In the genomic region with DNA sequence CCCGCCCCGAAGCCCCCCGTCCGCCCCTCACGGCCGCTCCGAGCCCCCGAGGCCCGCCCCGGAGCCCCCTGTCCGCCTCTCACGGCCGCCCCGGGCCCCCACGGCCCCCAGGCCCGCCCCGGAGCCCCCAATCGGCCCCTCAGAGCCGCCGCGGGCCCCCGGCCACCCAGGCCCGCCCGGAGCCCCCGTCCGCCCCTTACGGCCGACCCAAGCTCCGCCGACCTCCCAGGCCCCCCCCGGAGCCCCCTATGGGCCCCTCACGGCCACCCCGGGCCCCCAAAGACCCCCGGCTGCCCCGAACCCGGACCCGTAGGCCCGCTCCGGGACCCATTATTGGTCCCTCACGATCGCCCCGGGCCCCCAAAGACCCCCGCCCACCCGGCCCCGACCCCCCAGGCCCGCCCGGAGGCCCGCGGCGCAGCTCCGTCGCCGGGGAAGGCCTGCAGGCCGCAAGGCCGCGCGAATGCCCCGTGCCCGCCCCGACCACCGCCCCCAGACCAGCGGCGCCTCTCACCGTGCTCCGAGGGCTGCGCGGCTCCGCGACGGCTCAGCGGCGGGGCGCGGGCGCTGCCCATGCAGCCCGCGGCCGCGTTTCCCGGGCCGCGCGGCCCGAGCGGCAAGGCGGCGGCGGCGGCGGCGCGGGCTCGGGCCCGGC, we compare ENCODE assay signal across 8 cellular contexts. TPM values are rescaled to one million over a fixed set of nuclear protein-coding genes. Genes with fewer than 3 reads are reported as not detected.
DNase-seq lines count a peak whose midpoint lies in the region; ATAC-seq and TF ChIP-seq lines count a peak whose summit lies in the region.

No MANE protein-coding gene starts in this region.

- no peak overlapping the region for H2AFZ ChIP-seq in Karpas-422 (ENCODE audit: low read length)

- H3K4me1 ChIP-seq in BLaER1 = peaks cover 64% of the 10 kb centered on the region
- peaks cover 29% of the 10 kb centered on the region for H3K4me1 ChIP-seq in Karpas-422 (ENCODE audit: low read length)

- intact Hi-C loops in dorsolateral prefrontal cortex (cut with DNase I) (loop anchor here (1.0 to 10.0 kb wide), 6 partner anchors 19 to 248 kb away; partner anchors contain the start of gene SPG7 (in 1 of the 2)), natural killer cell (cut with micrococcal nuclease) (loop anchor here (1.0 to 5.0 kb wide), 7 partner anchors 15 to 173 kb away; partner anchors contain the start of gene RPL13)

- ATAC-seq in natural killer cell (no peak), GM21526 (IDR thresholded peaks at IDR 0.05; ENCODE audit: low FRiP score, unreplicated experiment) (no peak), HG02763 (IDR thresholded peaks at IDR 0.05; ENCODE audit: unreplicated experiment) (no peak), GM21737 (IDR thresholded peaks at IDR 0.05; ENCODE audit: unreplicated experiment) (no peak), HG03520 (IDR thresholded peaks at IDR 0.05; ENCODE audit: unreplicated experiment) (no peak)

- H3K36me3 Mint-ChIP-seq in natural killer cell = no peaks in the 10 kb centered on the region

- H3K9me3 ChIP-seq in BLaER1 = no peaks in the 10 kb centered on the region
- no peaks in the 10 kb centered on the region for H3K9me3 ChIP-seq in Karpas-422 (ENCODE audit: low read length)

- peak overlapping the region; percentile 99 for H3K9ac ChIP-seq in BLaER1
- peak overlapping the region; percentile 72 for H3K9ac ChIP-seq in Karpas-422 (ENCODE audit: low read length)

- no peak overlapping the region for H3K4me3 Mint-ChIP-seq in natural killer cell

- peaks cover 48 to 80% of the 10 kb centered on the region in 2 donors for H3K4me1 Mint-ChIP-seq in natural killer cell

- DNase-seq in Karpas-422 (no peak), dorsolateral prefrontal cortex (peak in 1 of 10 donors; percentile 43), natural killer cell (no peak)

- H3K4me2 ChIP-seq in BLaER1 (no peak overlapping the region; the same call in 1 of the 2 replicates), Karpas-422 (ENCODE audit: low read depth, low read length, poor library complexity, severe bottlenecking) (peak overlapping the region; percentile 85)

- H3K9me3 Mint-ChIP-seq in natural killer cell = no peaks in the 10 kb centered on the region

- peaks cover 73% of the 10 kb centered on the region for H4K20me1 ChIP-seq in BLaER1
- peaks cover 49% of the 10 kb centered on the region for H4K20me1 ChIP-seq in Karpas-422 (ENCODE audit: insufficient read depth, low read depth, low read length)

- H3K4me3 ChIP-seq in BLaER1 = peak overlapping the region; percentile 86
- H3K4me3 ChIP-seq in Karpas-422 (ENCODE audit: low read length) = peak overlapping the region; percentile 70
- peak overlapping the region; percentile 42 to 100 (median 91) for H3K4me3 ChIP-seq in dorsolateral prefrontal cortex

- no peaks in the 10 kb centered on the region for H3K9me2 ChIP-seq in Karpas-422 (replicated peaks; ENCODE audit: insufficient read depth, low read length)

- H3K79me2 ChIP-seq in Karpas-422 (ENCODE audit: low read length) = peaks cover 58% of the 10 kb centered on the region

- H3K27ac Mint-ChIP-seq in natural killer cell = peak overlapping the region; percentile 97 to 98

- H3K36me3 ChIP-seq in BLaER1 (peaks cover 24% of the 10 kb centered on the region; the same call in 1 of the 2 replicates), Karpas-422 (ENCODE audit: insufficient read depth, low read length) (no peaks in the 10 kb centered on the region; the same call in 1 of the 2 replicates)

- H3K27ac ChIP-seq in BLaER1 = peak overlapping the region; percentile 99
- peak overlapping the region; percentile 62; the same call in 1 of the 2 replicates for H3K27ac ChIP-seq in Karpas-422 (ENCODE audit: low read length)
- H3K27ac ChIP-seq in dorsolateral prefrontal cortex = peak overlapping the region in 56 of 59 donors; percentile 49 to 96 (median 85)

- TF ChIP-seq CTCF in dorsolateral prefrontal cortex (IDR thresholded peaks at IDR 0.05 in 54 of 56, conservative IDR thresholded peaks at IDR 0.05 in 2 of 56; ENCODE audit: low read depth in 1 of 56, partially characterized antibody in 56 of 56) (peak in 1 of 56 donors; percentile 5), natural killer cell (IDR thresholded peaks at IDR 0.05) (no peak)

- H3K27me3 ChIP-seq in BLaER1 (no peaks in the 10 kb centered on the region), Karpas-422 (ENCODE audit: low read length) (no peaks in the 10 kb centered on the region; the same call in 1 of the 2 replicates), dorsolateral prefrontal cortex (no peaks in the 10 kb centered on the region)

- no peaks in the 10 kb centered on the region for H3K27me3 Mint-ChIP-seq in natural killer cell (ENCODE audit: low read depth in 2 of 2)

RNA-seq across cellular contexts. Expression of gene ANKRD11, which starts 0.5 kb away (rescaled TPM):
- 28.5 and 29.9 TPM in 2 replicates for total RNA-seq in Karpas-422 (2014; rRNA removed; shearing (Covaris generic); ENCODE audit: low replicate concordance)
- total RNA-seq in dorsolateral prefrontal cortex (100 to 1,000 TPM; 131 to 216 (median 167) TPM), natural killer cell (100 to 1,000 TPM; 230 to 299 (median 287) TPM)

RNA-seq across cellular contexts. Expression of gene SPG7, which starts 18.3 kb away (rescaled TPM):
- 44.6 and 74.8 TPM in 2 replicates for total RNA-seq in Karpas-422 (2014; rRNA removed; shearing (Covaris generic); ENCODE audit: low replicate concordance)
- total RNA-seq in dorsolateral prefrontal cortex (100 to 1,000 TPM; 115 to 276 (median 151) TPM), natural killer cell (100 to 1,000 TPM; 142 to 195 (median 180) TPM)
